In genomic region chr21:33291686-33292085, GRCh38 we compare ENCODE assay signal across 17 cellular contexts. TPM values are rescaled to one million over a fixed set of nuclear protein-coding genes. Genes with fewer than 3 reads are reported as not detected.
A peak's percentile ranks its signal among the peaks of the same experiment; 100 is the strongest.
DNase-seq lines count a peak whose midpoint lies in the region; ATAC-seq, FAIRE-seq and TF ChIP-seq lines count a peak whose summit lies in the region.
"Had no signal": no experiment of that assay in that cellular context is flagged by ENCODE, and none has a peak within 500 bp of the region (broad histone marks: within the 10 kb centered on the region; RNA-seq: fewer than 3 reads in every experiment).

No MANE protein-coding gene starts in this region.

- H3K36me3 ChIP-seq in naive thymus-derived CD4-positive, alpha-beta T cell (ENCODE audit: control insufficient read depth in 2 of 3, insufficient read depth in 3 of 3, low read length in 3 of 3): peaks cover 0 to 60% (median 12%) of the 10 kb centered on the region in 3 experiments
- H3K36me3 ChIP-seq in spleen: peaks cover 3 to 100% (median 53%) of the 10 kb centered on the region in 6 donors
- H3K36me3 ChIP-seq: BE2C had no signal

- H3K9me3 Mint-ChIP-seq in CD4-positive, alpha-beta T cell: no peaks in the 10 kb centered on the region
- H3K9me3 Mint-ChIP-seq in WTC11: no peaks in the 10 kb centered on the region
- H3K9me3 Mint-ChIP-seq in naive thymus-derived CD4-positive, alpha-beta T cell: no peaks in the 10 kb centered on the region
- no peaks in the 10 kb centered on the region for H3K9me3 Mint-ChIP-seq in stimulated activated effector memory CD8-positive, alpha-beta T cell treated with anti-CD3 and anti-CD28 coated beads, Interleukin-12 subunit alpha, Interleukin-12 subunit beta, amount 100 ng/mL, for 72 hours

- no peak for FAIRE-seq in RCC 7860 (lab: Jason Lieb, UNC)
- FAIRE-seq: A549, GM12892, H54 had no signal

- POLR2A ChIA-PET in CD4-positive, alpha-beta T cell (lab: Charles Lee): no interaction called here
- POLR2A ChIA-PET in WTC11 (lab: Charles Lee): interaction anchor here (0.6 kb wide), 1 partner anchor 24 kb away, joined by 3 read pairs; no protein-coding TSS in a partner anchor
- POLR2A ChIA-PET in naive thymus-derived CD4-positive, alpha-beta T cell (lab: Charles Lee): interaction anchor here (1.1 kb wide), 1 partner anchor 24 kb away, joined by 3 read pairs; no protein-coding TSS in a partner anchor

- H3K27me3 Mint-ChIP-seq in CD4-positive, alpha-beta T cell: no peaks in the 10 kb centered on the region
- H3K27me3 Mint-ChIP-seq in WTC11 (ENCODE audit: low read depth): no peaks in the 10 kb centered on the region
- H3K27me3 Mint-ChIP-seq in naive thymus-derived CD4-positive, alpha-beta T cell: no peaks in the 10 kb centered on the region

- TF ChIP-seq CTCF in CD4-positive, alpha-beta T cell (IDR thresholded peaks at IDR 0.05): no peak
- TF ChIP-seq CTCF in WTC11 (IDR thresholded peaks at IDR 0.05): no peak
- no peak for TF ChIP-seq CTCF in spleen (IDR thresholded peaks at IDR 0.05 in 8 of 11, conservative IDR thresholded peaks at IDR 0.05 in 3 of 11)

- TF ChIP-seq POLR2A in spleen (IDR thresholded peaks at IDR 0.05): no peak

- CTCF ChIA-PET in CD4-positive, alpha-beta T cell (lab: Charles Lee): interaction anchor here (0.7 kb wide), 1 partner anchor 736 kb away, joined by 3 read pairs; no protein-coding TSS in a partner anchor
- CTCF ChIA-PET in WTC11 (lab: Charles Lee): interaction anchor here (0.9 to 1.0 kb wide), 2 partner anchors 94 to 154 kb away, joined by 3 read pairs; no protein-coding TSS in a partner anchor
- CTCF ChIA-PET in naive thymus-derived CD4-positive, alpha-beta T cell (lab: Charles Lee): no interaction called here

- intact Hi-C loops in CD4-positive, alpha-beta T cell (cut with DNase I, micrococcal nuclease): loop anchor here in 1 of 2 experiments (2.0 to 10.0 kb wide), 2 partner anchors 27 to 57 kb away; no protein-coding TSS in a partner anchor
- intact Hi-C loops in naive thymus-derived CD4-positive, alpha-beta T cell (cut with micrococcal nuclease): loop anchor here in 1 of 2 donors (2.0 kb wide), 2 partner anchors 25 to 69 kb away; partner anchors contain the start of gene IL10RB
- intact Hi-C loops in spleen (cut with DNase I; ENCODE audit: low total_unique reads): no loop called here

- peaks cover 78% of the 10 kb centered on the region for H3K36me3 Mint-ChIP-seq in CD4-positive, alpha-beta T cell (ENCODE audit: low read depth)
- H3K36me3 Mint-ChIP-seq in WTC11: no peaks in the 10 kb centered on the region
- H3K36me3 Mint-ChIP-seq in naive thymus-derived CD4-positive, alpha-beta T cell: peaks cover 9 to 36% (median 26%) of the 10 kb centered on the region in 5 donors
- H3K36me3 Mint-ChIP-seq in stimulated activated effector memory CD8-positive, alpha-beta T cell treated with anti-CD3 and anti-CD28 coated beads, Interleukin-12 subunit alpha, Interleukin-12 subunit beta, amount 100 ng/mL, for 72 hours: peaks cover 39% of the 10 kb centered on the region

- no peak overlapping the region for H3K4me3 Mint-ChIP-seq in CD4-positive, alpha-beta T cell
- H3K4me3 Mint-ChIP-seq in WTC11: no peak overlapping the region
- H3K4me3 Mint-ChIP-seq in naive thymus-derived CD4-positive, alpha-beta T cell: peak overlapping the region in 2 of 10 donors; percentile 45 to 54
- no peak overlapping the region for H3K4me3 Mint-ChIP-seq in stimulated activated effector memory CD8-positive, alpha-beta T cell treated with anti-CD3 and anti-CD28 coated beads, Interleukin-12 subunit alpha, Interleukin-12 subunit beta, amount 100 ng/mL, for 72 hours

- peaks cover 0 to 25% of the 10 kb centered on the region in 2 donors for H3K4me1 ChIP-seq in naive thymus-derived CD4-positive, alpha-beta T cell (ENCODE audit: control insufficient read depth in 2 of 2, insufficient read depth in 2 of 2, low read length in 2 of 2)
- peaks cover 0 to 69% (median 26%) of the 10 kb centered on the region in 6 donors for H3K4me1 ChIP-seq in spleen
- H3K4me1 ChIP-seq: BE2C had no signal

- no peak for DNase-seq in CD4-positive, alpha-beta T cell
- DNase-seq in WTC11 (ENCODE audit: low spot score): no peak
- no peak for DNase-seq in naive thymus-derived CD4-positive, alpha-beta T cell
- DNase-seq in stimulated activated effector memory CD8-positive, alpha-beta T cell treated with anti-CD3 and anti-CD28 coated beads, Interleukin-12 subunit alpha, Interleukin-12 subunit beta, amount 100 ng/mL, for 72 hours (ENCODE audit: low spot score in 2 of 2): no peak
- no peak for DNase-seq in spleen
- no peak for DNase-seq in NCI-H187 (lab: John Stamatoyannopoulos, UW)
- DNase-seq in RCC 7860 (ENCODE audit: low spot score): no peak
- DNase-seq: BE2C, Calu3, DMS79, GM23248 had no signal

- peaks cover 32% of the 10 kb centered on the region for H3K4me1 Mint-ChIP-seq in CD4-positive, alpha-beta T cell (ENCODE audit: low read depth)
- H3K4me1 Mint-ChIP-seq in WTC11: no peaks in the 10 kb centered on the region
- H3K4me1 Mint-ChIP-seq in naive thymus-derived CD4-positive, alpha-beta T cell: peaks cover 9 to 36% (median 32%) of the 10 kb centered on the region in 7 donors
- peaks cover 19% of the 10 kb centered on the region for H3K4me1 Mint-ChIP-seq in stimulated activated effector memory CD8-positive, alpha-beta T cell treated with anti-CD3 and anti-CD28 coated beads, Interleukin-12 subunit alpha, Interleukin-12 subunit beta, amount 100 ng/mL, for 72 hours

- peak overlapping the region; percentile 8 for H3K27ac Mint-ChIP-seq in CD4-positive, alpha-beta T cell
- H3K27ac Mint-ChIP-seq in WTC11: no peak overlapping the region
- H3K27ac Mint-ChIP-seq in naive thymus-derived CD4-positive, alpha-beta T cell: peak overlapping the region in 5 of 9 donors; percentile 8 to 87 (median 51)
- H3K27ac Mint-ChIP-seq in stimulated activated effector memory CD8-positive, alpha-beta T cell treated with anti-CD3 and anti-CD28 coated beads, Interleukin-12 subunit alpha, Interleukin-12 subunit beta, amount 100 ng/mL, for 72 hours: peak overlapping the region; percentile 83

- H3K4me3 ChIP-seq in naive thymus-derived CD4-positive, alpha-beta T cell (ENCODE audit: low read length): no peak overlapping the region
- no peak overlapping the region for H3K4me3 ChIP-seq in spleen
- H3K4me3 ChIP-seq: A549, GM23248 had no signal

- 88 to 100% (median 94%) methylated on average over 3 to 9 of the region's 9 CpGs for WGBS in spleen, 5 donors

- ATAC-seq in CD4-positive, alpha-beta T cell (ENCODE audit: poor library complexity): no peak
- ATAC-seq in WTC11 (no peak), HG03342 (IDR thresholded peaks at IDR 0.05; ENCODE audit: unreplicated experiment) (no peak)
- ATAC-seq in naive thymus-derived CD4-positive, alpha-beta T cell: no peak
- no peak for ATAC-seq in stimulated activated effector memory CD8-positive, alpha-beta T cell treated with anti-CD3 and anti-CD28 coated beads, Interleukin-12 subunit alpha, Interleukin-12 subunit beta, amount 100 ng/mL, for 72 hours
- ATAC-seq: A549, HCT116 had no signal

- no peak overlapping the region for H3K27ac ChIP-seq in CD4-positive, alpha-beta T cell (ENCODE audit: low read depth, low read length)
- no peak overlapping the region for H3K27ac ChIP-seq in naive thymus-derived CD4-positive, alpha-beta T cell (ENCODE audit: low read depth, low read length)
- peak overlapping the region in 1 of 8 donors; percentile 27 for H3K27ac ChIP-seq in spleen
- H3K27ac ChIP-seq: A549, GM23248, HL-60 had no signal

- no peaks in the 10 kb centered on the region for H3K9me3 ChIP-seq in CD4-positive, alpha-beta T cell (ENCODE audit: control insufficient read depth, low read length)
- no peaks in the 10 kb centered on the region for H3K9me3 ChIP-seq in naive thymus-derived CD4-positive, alpha-beta T cell (ENCODE audit: control insufficient read depth in 2 of 3, low read length in 3 of 3)
- H3K9me3 ChIP-seq in spleen: no peaks in the 10 kb centered on the region
- H3K9me3 ChIP-seq: A549, BE2C had no signal

- no peaks in the 10 kb centered on the region for H3K27me3 ChIP-seq in CD4-positive, alpha-beta T cell (ENCODE audit: control insufficient read depth, insufficient read depth, low read length)
- no peaks in the 10 kb centered on the region for H3K27me3 ChIP-seq in naive thymus-derived CD4-positive, alpha-beta T cell (ENCODE audit: control insufficient read depth in 2 of 2, insufficient read depth in 2 of 2, low read length in 2 of 2)
- no peaks in the 10 kb centered on the region for H3K27me3 ChIP-seq in spleen (replicated peaks in 1 of 7)
- H3K27me3 ChIP-seq: BE2C had no signal

TF ChIP-seq in WTC11, 78 proteins besides CTCF, POLR2A, EP300 and RAD21:
- no peak for TF ChIP-seq NFATC4 (CRISPR knock-in tag; IDR thresholded peaks at IDR 0.05)
- no peak for TF ChIP-seq IRF2 (CRISPR knock-in tag; IDR thresholded peaks at IDR 0.05; ENCODE audit: borderline replicate concordance, low read depth)
- TF ChIP-seq MAX (CRISPR knock-in tag; IDR thresholded peaks at IDR 0.05): no peak
- TF ChIP-seq, protein P1, sequence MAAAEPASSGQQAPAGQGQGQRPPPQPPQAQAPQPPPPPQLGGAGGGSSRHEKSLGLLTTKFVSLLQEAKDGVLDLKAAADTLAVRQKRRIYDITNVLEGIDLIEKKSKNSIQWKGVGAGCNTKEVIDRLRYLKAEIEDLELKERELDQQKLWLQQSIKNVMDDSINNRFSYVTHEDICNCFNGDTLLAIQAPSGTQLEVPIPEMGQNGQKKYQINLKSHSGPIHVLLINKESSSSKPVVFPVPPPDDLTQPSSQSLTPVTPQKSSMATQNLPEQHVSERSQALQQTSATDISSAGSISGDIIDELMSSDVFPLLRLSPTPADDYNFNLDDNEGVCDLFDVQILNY (CRISPR knock-in tag; IDR thresholded peaks at IDR 0.05): no peak
- 0 out of 2 replicates have a peak, but pooled peaks have one; percentile 38 for TF ChIP-seq JUN (CRISPR knock-in tag; IDR thresholded peaks at IDR 0.05)

RNA-seq across cellular contexts. Expression of gene IL10RB, which starts 25.5 kb away (rescaled TPM):
- 1 to 10 TPM; 7.2 to 9.2 TPM for total RNA-seq in CD4-positive, alpha-beta T cell
- total RNA-seq in WTC11 (2021) (3.7 to 5.1 TPM (median 4.1 TPM) in 3 replicates), spleen (10 to 100 TPM; 44.1 to 89.7 (median 60.7) TPM)
- total RNA-seq in naive thymus-derived CD4-positive, alpha-beta T cell: 10 to 100 TPM; 17.6 to 35.0 (median 27.2) TPM
- 10 to 100 TPM; 47.2 to 51.4 TPM for polyA plus RNA-seq in naive thymus-derived CD4-positive, alpha-beta T cell
- polyA plus RNA-seq in spleen: 10 to 100 TPM; 25.4 to 29.6 (median 29.3) TPM

RNA-seq across cellular contexts. Expression of gene IFNAR1, which starts 33.1 kb away (rescaled TPM):
- total RNA-seq in CD4-positive, alpha-beta T cell: 10 to 100 TPM; 20.4 to 26.8 TPM
- 12.2 to 14.6 TPM (median 13.2 TPM) in 3 replicates for total RNA-seq in WTC11 (2021)
- total RNA-seq in naive thymus-derived CD4-positive, alpha-beta T cell: 10 to 100 TPM; 24.7 to 60.8 (median 40.0) TPM
- polyA plus RNA-seq in naive thymus-derived CD4-positive, alpha-beta T cell: 10 to 100 TPM; 62.5 to 76.2 TPM
- 10 to 100 TPM; 53.2 to 86.1 (median 75.6) TPM for total RNA-seq in spleen
- 10 to 100 TPM in 2 of 3 donors, 1 to 10 TPM in 1; 9.2 to 12.8 (median 10.1) TPM for polyA plus RNA-seq in spleen
